ENCODE assay signal across 2 cellular contexts in the genomic region with DNA sequence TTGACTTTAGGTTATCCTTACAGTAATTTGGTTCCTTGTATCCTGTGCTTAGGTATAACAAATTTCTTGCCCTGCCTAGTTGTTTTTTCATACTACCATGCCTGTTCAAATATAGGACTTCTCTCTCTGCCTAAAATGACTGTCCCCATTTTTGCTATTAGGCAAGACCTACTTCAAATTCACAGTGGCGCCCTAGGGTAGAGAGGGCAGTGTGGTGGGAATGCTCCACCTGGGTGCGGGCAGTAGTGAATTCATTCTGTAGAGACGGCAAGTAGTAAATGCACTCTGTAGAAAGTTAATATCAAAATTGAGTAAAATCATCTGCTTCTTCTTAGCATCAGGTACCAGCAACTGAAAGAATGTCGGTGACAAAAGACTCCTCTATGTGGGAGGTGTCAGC.
TF ChIP-seq lines count a peak whose summit lies in the region.

No MANE protein-coding gene starts in this region.

TF ChIP-seq in A549, 52 proteins besides CTCF, POLR2A, EP300 and RAD21 (continued from another document):
- TF ChIP-seq FOXS1 (CRISPR knock-in tag; IDR thresholded peaks at IDR 0.05) (no peak), NFE2L2 (conservative IDR thresholded peaks at IDR 0.05; ENCODE audit: low read length) (no peak), MAZ (IDR thresholded peaks at IDR 0.05; ENCODE audit: borderline replicate concordance, low read depth, low read length) (no peak), HEYL (CRISPR knock-in tag; IDR thresholded peaks at IDR 0.05) (no peak), ZC3H11A (IDR thresholded peaks at IDR 0.05) (no peak), MYC (IDR thresholded peaks at IDR 0.05; ENCODE audit: borderline replicate concordance, low read length) (no peak), SMC3 (IDR thresholded peaks at IDR 0.05) (no peak), KDM5A (IDR thresholded peaks at IDR 0.05) (no peak), CHD2 (IDR thresholded peaks at IDR 0.05; ENCODE audit: low read length, partially characterized antibody) (no peak)
- TF ChIP-seq, protein P1, sequence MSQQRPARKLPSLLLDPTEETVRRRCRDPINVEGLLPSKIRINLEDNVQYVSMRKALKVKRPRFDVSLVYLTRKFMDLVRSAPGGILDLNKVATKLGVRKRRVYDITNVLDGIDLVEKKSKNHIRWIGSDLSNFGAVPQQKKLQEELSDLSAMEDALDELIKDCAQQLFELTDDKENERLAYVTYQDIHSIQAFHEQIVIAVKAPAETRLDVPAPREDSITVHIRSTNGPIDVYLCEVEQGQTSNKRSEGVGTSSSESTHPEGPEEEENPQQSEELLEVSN (IDR thresholded peaks at IDR 0.05; ENCODE audit: borderline replicate concordance, low read depth), result no peak
- TF ChIP-seq, protein P2, sequence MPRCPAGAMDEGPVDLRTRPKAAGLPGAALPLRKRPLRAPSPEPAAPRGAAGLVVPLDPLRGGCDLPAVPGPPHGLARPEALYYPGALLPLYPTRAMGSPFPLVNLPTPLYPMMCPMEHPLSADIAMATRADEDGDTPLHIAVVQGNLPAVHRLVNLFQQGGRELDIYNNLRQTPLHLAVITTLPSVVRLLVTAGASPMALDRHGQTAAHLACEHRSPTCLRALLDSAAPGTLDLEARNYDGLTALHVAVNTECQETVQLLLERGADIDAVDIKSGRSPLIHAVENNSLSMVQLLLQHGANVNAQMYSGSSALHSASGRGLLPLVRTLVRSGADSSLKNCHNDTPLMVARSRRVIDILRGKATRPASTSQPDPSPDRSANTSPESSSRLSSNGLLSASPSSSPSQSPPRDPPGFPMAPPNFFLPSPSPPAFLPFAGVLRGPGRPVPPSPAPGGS (IDR thresholded peaks at IDR 0.05), result no peak

TF ChIP-seq in endothelial cell of umbilical vein, 7 proteins besides CTCF, POLR2A, EP300 and RAD21 (continued from another document):
- TF ChIP-seq, protein P3, sequence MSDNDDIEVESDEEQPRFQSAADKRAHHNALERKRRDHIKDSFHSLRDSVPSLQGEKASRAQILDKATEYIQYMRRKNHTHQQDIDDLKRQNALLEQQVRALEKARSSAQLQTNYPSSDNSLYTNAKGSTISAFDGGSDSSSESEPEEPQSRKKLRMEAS (IDR thresholded peaks at IDR 0.05; ENCODE audit: insufficient read depth, insufficient read length), result no peak
- TF ChIP-seq POLR2AphosphoS5 (IDR thresholded peaks at IDR 0.05; ENCODE audit: insufficient read depth, low read depth, low read length), result no peak
